Comparison of ENCODE assay signal across 29 cellular contexts in the genomic region with DNA sequence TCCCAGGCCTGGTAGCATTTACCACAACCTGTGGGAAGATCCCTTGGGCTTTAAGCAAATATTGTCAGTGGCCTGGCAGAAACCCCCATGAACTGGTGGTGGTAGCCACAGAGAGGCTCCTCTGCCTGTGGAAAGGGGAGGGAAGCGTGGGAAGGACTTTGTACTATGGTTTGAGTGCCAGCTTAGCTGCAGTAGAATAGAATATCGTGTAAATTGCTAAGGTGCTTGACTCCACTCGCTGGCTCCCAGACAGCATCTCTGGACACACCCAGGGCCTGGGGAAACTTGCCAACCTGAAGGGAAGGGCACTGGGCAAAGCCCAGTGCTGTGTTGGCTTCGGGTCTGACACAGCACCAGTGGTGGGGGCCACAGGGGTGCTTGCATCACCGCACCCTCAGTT.
"Had no signal": no experiment of that assay in that cellular context is flagged by ENCODE, and none has a peak within 500 bp of the region (broad histone marks: within the 10 kb centered on the region; RNA-seq: fewer than 3 reads in every experiment).

No MANE protein-coding gene starts in this region.

- H3K4me3 ChIP-seq: adrenal gland, body of pancreas, breast epithelium, Peyer's patch, SJSA1 had no signal

- H3K4me2 ChIP-seq: SK-N-SH had no signal

- H3K9ac ChIP-seq: SK-N-SH had no signal

- H3K27ac ChIP-seq: adrenal gland, body of pancreas, breast epithelium, Peyer's patch, SJSA1 had no signal

- H3K27me3 Mint-ChIP-seq: activated CD4-positive, alpha-beta T cell treated with anti-CD3 and anti-CD28 coated beads, Interleukin-2, amount 10 ng/mL, durations not matched to agents 24 days and 14 days; activated CD8-positive, alpha-beta T cell treated with anti-CD3 and anti-CD28 coated beads for 36 hours had no signal

- H3K4me1 ChIP-seq: body of pancreas, breast epithelium, Peyer's patch, SJSA1 had no signal

- H3K36me3 ChIP-seq: adrenal gland, breast epithelium, Peyer's patch, SJSA1 had no signal

- H3K9me3 ChIP-seq: SJSA1 had no signal

- H3K4me3 Mint-ChIP-seq: activated CD4-positive, alpha-beta T cell treated with anti-CD3 and anti-CD28 coated beads, Interleukin-2, amount 10 ng/mL, durations not matched to agents 24 days and 14 days; activated CD8-positive, alpha-beta T cell treated with anti-CD3 and anti-CD28 coated beads for 36 hours; activated naive CD4-positive, alpha-beta T cell treated with anti-CD3 and anti-CD28 coated beads for 36 hours; activated T-cell treated with anti-CD3 and anti-CD28 coated beads, Interleukin-2, amount 50 U/mL, for 72 hours; T-helper 1 cell treated with Interleukin-12 subunit alpha and Interleukin-12 subunit beta and Interleukin-4 antibody, amounts not matched to agents 30 μg/mL and 1 μg/mL, for 36 hours; T-helper 2 cell treated with Interferon-gamma antibody and Interleukin-4, amounts not matched to agents 5 μg/mL and 100 μg/mL, for 36 hours had no signal

- H3K4me1 Mint-ChIP-seq: activated CD4-positive, alpha-beta T cell treated with anti-CD3 and anti-CD28 coated beads, Interleukin-2, amount 10 ng/mL, durations not matched to agents 24 days and 14 days had no signal

- H3K27ac Mint-ChIP-seq: activated CD4-positive, alpha-beta T cell treated with anti-CD3 and anti-CD28 coated beads, Interleukin-2, amount 10 ng/mL, durations not matched to agents 24 days and 14 days; activated CD8-positive, alpha-beta T cell treated with anti-CD3 and anti-CD28 coated beads for 36 hours; activated naive CD4-positive, alpha-beta T cell treated with anti-CD3 and anti-CD28 coated beads for 36 hours; activated naive CD4-positive, alpha-beta T cell treated with anti-CD3 and anti-CD28 coated beads, Interleukin-2, amount 50 U/mL, for 72 hours; activated T-cell treated with anti-CD3 and anti-CD28 coated beads, Interleukin-2, amount 50 U/mL, for 72 hours; activated T-helper 2 cell treated with anti-CD3 and anti-CD28 coated beads, Interferon-gamma antibody, Interleukin-2, Interleukin-4, amounts not matched to agents 10 μg/mL and 5 μg/mL and 100 μg/mL, durations not matched to agents 14 hours and 24 hours and 36 hours; T-helper 1 cell treated with Interleukin-12 subunit alpha and Interleukin-12 subunit beta and Interleukin-4 antibody, amounts not matched to agents 30 μg/mL and 1 μg/mL, for 36 hours; T-helper 2 cell treated with Interferon-gamma antibody and Interleukin-4, amounts not matched to agents 5 μg/mL and 100 μg/mL, for 36 hours had no signal

- H3K27me3 ChIP-seq: adrenal gland, body of pancreas, breast epithelium, Peyer's patch, SJSA1 had no signal

- ATAC-seq: activated CD8-positive, alpha-beta T cell treated with anti-CD3 and anti-CD28 coated beads for 36 hours; activated naive CD4-positive, alpha-beta T cell treated with anti-CD3 and anti-CD28 coated beads, Interleukin-2, amount 50 U/mL, for 72 hours; activated T-cell treated with anti-CD3 and anti-CD28 coated beads, Interleukin-2, amount 50 U/mL, for 72 hours; body of pancreas; PC-3 had no signal

- DNase-seq: activated CD4-positive, alpha-beta T cell treated with anti-CD3 and anti-CD28 coated beads, Interleukin-2, amount 10 ng/mL, durations not matched to agents 24 days and 14 days; activated CD4-positive, alpha-beta T cell treated with anti-CD3 and anti-CD28 coated beads, Interleukin-2, amount 50 U/mL, for 4 hours; activated CD8-positive, alpha-beta T cell treated with anti-CD3 and anti-CD28 coated beads for 36 hours; activated gamma-delta T cell treated with Interleukin-2 at 50 U/mL for 16 hours; activated naive CD4-positive, alpha-beta T cell treated with anti-CD3 and anti-CD28 coated beads for 36 hours; activated T-cell treated with anti-CD3 and anti-CD28 coated beads, Interleukin-2, amount 50 U/mL, for 1 hour; activated T-cell treated with anti-CD3 and anti-CD28 coated beads, Interleukin-2, amount 50 U/mL, for 72 hours; adrenal gland; body of pancreas; caudate nucleus; KG1; NCI-H1105; NCI-H1417 treated with DMSO at 0.1 percent for 48 hours; NCI-H187 treated with DMSO at 0.1 percent for 48 hours; NCI-H2081; NCI-H226; NCI-H524 treated with DMSO at 0.1 percent for 48 hours; NK-92 treated with Interleukin-12 subunit alpha and Interleukin-12 subunit beta, amount 100 ng/mL, for 24 hours; PC-3; RPMI8226; SHP77 treated with DMSO at 0.1 percent for 48 hours; SK-N-SH had no signal
